Comparison of ENCODE assay signal across 8 cellular contexts in genomic region chr15:85831415-85832113, GRCh38. TPM values are rescaled to one million over a fixed set of nuclear protein-coding genes. Genes with fewer than 3 reads are reported as not detected.
A peak's percentile ranks its signal among the peaks of the same experiment; 100 is the strongest.
DNase-seq lines count a peak whose midpoint lies in the region; ATAC-seq and TF ChIP-seq lines count a peak whose summit lies in the region.

No MANE protein-coding gene starts in this region.

- no peak overlapping the region for H3K4me3 Mint-ChIP-seq in H9
- no peak overlapping the region for H3K4me3 Mint-ChIP-seq in MCF 10A (ENCODE audit: unreplicated experiment)
- no peak overlapping the region for H3K4me3 Mint-ChIP-seq in immature natural killer cell

- H4K20me1 ChIP-seq in H9 (ENCODE audit: control insufficient read depth, insufficient read depth, insufficient read length) = no peaks in the 10 kb centered on the region
- H4K20me1 ChIP-seq in PC-9 (ENCODE audit: insufficient read depth) = no peaks in the 10 kb centered on the region

- no peak overlapping the region for H3K23ac ChIP-seq in H9 (ENCODE audit: insufficient read length, low read depth, low read length)

- H3K27me3 ChIP-seq in H9 (ENCODE audit: insufficient read depth, low read length) = no peaks in the 10 kb centered on the region
- H3K27me3 ChIP-seq in PC-9 (ENCODE audit: insufficient read depth, low read depth) = no peaks in the 10 kb centered on the region

- no peaks in the 10 kb centered on the region for H3F3A ChIP-seq in PC-9 (ENCODE audit: insufficient read depth, low read depth)

- no CpG with 5 or more reads among the region's 15 CpGs for WGBS in H9 (ENCODE audit: extremely low coverage, insufficient read length, low lambda C conversion rate)

- H3K4me1 ChIP-seq in H9 (ENCODE audit: insufficient read depth, low read length) = no peaks in the 10 kb centered on the region; the same call in 1 of the 2 replicates
- peaks cover 2% of the 10 kb centered on the region; the same call in 1 of the 2 replicates for H3K4me1 ChIP-seq in PC-9 (replicated peaks; ENCODE audit: insufficient read depth)

- H3K9me3 ChIP-seq in H9 (ENCODE audit: control insufficient read depth, low read depth, low read length) (no peaks in the 10 kb centered on the region), PC-9 (ENCODE audit: insufficient read depth, low read depth) (no peaks in the 10 kb centered on the region)

- H3K4ac ChIP-seq in H9 (ENCODE audit: low read depth, low read length) = no peak overlapping the region

- no peak overlapping the region for H4K91ac ChIP-seq in H9 (ENCODE audit: insufficient read length, low read depth, low read length)

- H2BK15ac ChIP-seq in H9 (ENCODE audit: low read depth, low read length) = no peak overlapping the region

- POLR2A ChIA-PET in PC-9 (lab: Charles Lee; ENCODE audit: unreplicated experiment) (no interaction called here), MCF 10A (lab: Yijun Ruan, JAX) (no interaction called here)

- no peak overlapping the region for H3K14ac ChIP-seq in H9 (ENCODE audit: insufficient read depth, low read length)

- CTCF ChIA-PET in PC-9 (lab: Charles Lee) = interaction anchor here (0.8 kb wide), 1 partner anchor 93 kb away, joined by 3 read pairs; no protein-coding TSS in a partner anchor
- CTCF ChIA-PET in MCF 10A (lab: Yijun Ruan, JAX) = interaction anchor here (0.6 to 2.9 kb wide), 8 partner anchors 9 to 103 kb away, joined by 3 to 17 read pairs (median 4); no protein-coding TSS in a partner anchor

- no peaks in the 10 kb centered on the region for H3K36me3 ChIP-seq in PC-9 (ENCODE audit: low read depth)

- H3K36me3 Mint-ChIP-seq in H9 (ENCODE audit: insufficient read depth in 1 of 3, low read depth in 3 of 3) = no peaks in the 10 kb centered on the region
- no peaks in the 10 kb centered on the region for H3K36me3 Mint-ChIP-seq in MCF 10A (ENCODE audit: insufficient read depth, unreplicated experiment)
- H3K36me3 Mint-ChIP-seq in immature natural killer cell = no peaks in the 10 kb centered on the region

- ATAC-seq in HG02973 (IDR thresholded peaks at IDR 0.05; ENCODE audit: unreplicated experiment) = no peak

- H4K8ac ChIP-seq in H9 (replicated peaks; ENCODE audit: insufficient read length, low read depth, low read length) = no peak overlapping the region

- H3K27ac Mint-ChIP-seq in H9 (no peak overlapping the region; a peak in 2 of 7 replicates), MCF 10A (ENCODE audit: low read depth, unreplicated experiment) (no peak overlapping the region), immature natural killer cell (no peak overlapping the region)

- intact Hi-C loops in PC-9 (cut with micrococcal nuclease; ENCODE audit: unreplicated experiment) (loop anchor here (2.0 to 10.0 kb wide), 4 partner anchors 31 to 347 kb away; no protein-coding TSS in a partner anchor), MCF 10A (cut with micrococcal nuclease) (loop anchor here (1.0 to 10.0 kb wide), 3 partner anchors 31 to 337 kb away; no protein-coding TSS in a partner anchor)

- H3K56ac ChIP-seq in H9 (ENCODE audit: insufficient read length, low read depth, low read length) = no peak overlapping the region

- no peaks in the 10 kb centered on the region for H3K23me2 ChIP-seq in H9 (ENCODE audit: insufficient read length, low read depth, low read length, poor library complexity, severe bottlenecking)

- H3K27me3 Mint-ChIP-seq in H9 (ENCODE audit: low read depth) = no peaks in the 10 kb centered on the region; the same call in 1 of the 2 replicates
- H3K27me3 Mint-ChIP-seq in MCF 10A (ENCODE audit: insufficient read depth, unreplicated experiment) = peaks cover 10% of the 10 kb centered on the region
- H3K27me3 Mint-ChIP-seq in immature natural killer cell (ENCODE audit: low read depth in 3 of 3) = peaks cover 1 to 7% (median 4%) of the 10 kb centered on the region in 3 donors

- TF ChIP-seq CTCF in H9 (conservative IDR thresholded peaks at IDR 0.05) (peak; percentile 76), PC-9 (conservative IDR thresholded peaks at IDR 0.05) (peak; percentile 57; the same call in 1 of the 2 replicates), MCF 10A (IDR thresholded peaks at IDR 0.05; ENCODE audit: unreplicated experiment) (peak; percentile 40)

- H2AFZ ChIP-seq in H9 (ENCODE audit: low read length) (no peak overlapping the region), PC-9 (no peak overlapping the region)

- H3K4me3 ChIP-seq in PC-9 = no peak overlapping the region

- H4K5ac ChIP-seq in H9 (ENCODE audit: insufficient read length, low read depth, low read length) = no peak overlapping the region

- no peak overlapping the region for H2BK120ac ChIP-seq in H9 (ENCODE audit: low read depth, low read length, poor library complexity, severe bottlenecking)

- H3K9me2 ChIP-seq in PC-9 (ENCODE audit: insufficient read depth) = no peaks in the 10 kb centered on the region; the same call in 1 of the 2 replicates

- H3K27ac ChIP-seq in H9 (ENCODE audit: insufficient read length, low read depth, low read length) (no peak overlapping the region), PC-9 (no peak overlapping the region)

- H3K79me2 ChIP-seq in H9 (ENCODE audit: insufficient read depth, low read length) (no peaks in the 10 kb centered on the region), PC-9 (ENCODE audit: low read depth) (no peaks in the 10 kb centered on the region)

- no peak overlapping the region for H2BK12ac ChIP-seq in H9 (ENCODE audit: insufficient read length, low read depth, low read length)

- no TSS peak for BruUV-seq in PC-9 (replicated peaks; lab: Mats Ljungman, UMichigan)
- BruUV-seq in MCF 10A (replicated peaks; lab: Mats Ljungman, UMichigan) = no TSS peak

- no peak overlapping the region for H2AK5ac ChIP-seq in H9 (ENCODE audit: insufficient read length, low read length)

- DNase-seq in AG08396 (ENCODE audit: low spot score) (peak; percentile 72), H9 (peak; percentile 67), PC-9 (peak in 1 of 2 experiments; percentile 39), MCF 10A (ENCODE audit: unreplicated experiment) (peak; percentile 59), immature natural killer cell (peak in 2 of 3 donors; percentile 2 to 9), NOMO-1 (lab: John Stamatoyannopoulos, UW; ENCODE audit: unreplicated experiment in 2 of 2) (no peak)
- peak in 2 of 3 donors; percentile 16 to 30 for DNase-seq in stimulated activated CD4-positive, alpha-beta T cell treated with anti-CD3 and anti-CD28 coated beads, Interleukin-12 subunit alpha, Interleukin-12 subunit beta, amount 100 ng/mL, for 48 hours (ENCODE audit: low read depth in 2 of 3, low spot score in 1 of 3)

- H3K4me2 ChIP-seq in H9 (ENCODE audit: insufficient read depth, insufficient read length, low read length) (no peak overlapping the region), PC-9 (no peak overlapping the region)

- H2BK20ac ChIP-seq in H9 (ENCODE audit: low read depth, low read length, poor library complexity, severe bottlenecking) = no peak overlapping the region

- H3K9me3 Mint-ChIP-seq in H9 (no peaks in the 10 kb centered on the region), MCF 10A (ENCODE audit: unreplicated experiment) (no peaks in the 10 kb centered on the region), immature natural killer cell (no peaks in the 10 kb centered on the region)

- no peak overlapping the region for H2BK5ac ChIP-seq in H9 (ENCODE audit: insufficient read length, low read length)

- H3T11ph ChIP-seq in H9 (ENCODE audit: low read length) = no peak overlapping the region

- H3K79me1 ChIP-seq in H9 (ENCODE audit: insufficient read depth, low read depth, low read length, poor library complexity, severe bottlenecking) = no peaks in the 10 kb centered on the region

- no peak overlapping the region for H3K18ac ChIP-seq in H9 (ENCODE audit: insufficient read length, low read depth, low read length)

- H3K4me1 Mint-ChIP-seq in H9 (peaks cover 2 to 6% of the 10 kb centered on the region in 2 experiments; a peak in 3 of 4 replicates), MCF 10A (ENCODE audit: insufficient read depth, unreplicated experiment) (no peaks in the 10 kb centered on the region), immature natural killer cell (no peaks in the 10 kb centered on the region)

- H3K9ac ChIP-seq in H9 (ENCODE audit: extremely low read depth, insufficient read length, low read length) = no peak overlapping the region

RNA-seq across cellular contexts. Expression of gene KLHL25, which starts 36.8 kb away (rescaled TPM):
- 18.2 and 18.4 TPM in 2 replicates for total RNA-seq in H9 (2021)
- total RNA-seq in PC-9 (2021) = 5.3 and 5.6 TPM in 2 replicates
- total RNA-seq in MCF 10A (2022) = 3.1 and 3.3 TPM in 2 replicates
- polyA plus RNA-seq in immature natural killer cell = 1 to 10 TPM in 2 of 3 donors, not detected in 1; 1.2 to 2.6 TPM

Comparison
In these comparisons a context has a peak if more than half of its experiments do, and no peak if none do; other contexts are left out.
1. DNase-seq: peak in AG08396 (single experiment), H9 (single experiment), MCF 10A (single experiment), immature natural killer cell (2 of 3) and stimulated activated CD4-positive, alpha-beta T cell treated with anti-CD3 and anti-CD28 coated beads, Interleukin-12 subunit alpha, Interleukin-12 subunit beta, amount 100 ng/mL, for 48 hours (2 of 3); none in NOMO-1 (0 of 2).
2. Peak in every context shown above with its lines, with median percentiles within 50 percentile points of each other: CTCF ChIP-seq.